In genomic region chr1:245579881-245580280, GRCh38 we compare ENCODE assay signal across 29 cellular contexts.
"Had no signal": no experiment of that assay in that cellular context is flagged by ENCODE, and none has a peak within 500 bp of the region (broad histone marks: within the 10 kb centered on the region; RNA-seq: fewer than 3 reads in every experiment).

No MANE protein-coding gene starts in this region.

- H3K27ac Mint-ChIP-seq: activated CD4-positive, alpha-beta memory T cell treated with anti-CD3 and anti-CD28 coated beads, Interleukin-2, amount 10 ng/mL, durations not matched to agents 7 days and 5 days; activated CD4-positive, alpha-beta T cell treated with anti-CD3 and anti-CD28 coated beads, Interleukin-2, amount 10 ng/mL, durations not matched to agents 7 days and 5 days; activated naive CD4-positive, alpha-beta T cell treated with anti-CD3 and anti-CD28 coated beads for 36 hours; activated naive CD4-positive, alpha-beta T cell treated with anti-CD3 and anti-CD28 coated beads, Interleukin-2, amount 50 U/mL, for 24 hours; activated naive CD8-positive, alpha-beta T cell treated with anti-CD3 and anti-CD28 coated beads for 36 hours; activated naive CD8-positive, alpha-beta T cell treated with anti-CD3 and anti-CD28 coated beads, Interleukin-2, amount 50 U/mL, for 24 hours; activated T-cell treated with anti-CD3 and anti-CD28 coated beads, Interleukin-2, amount 50 U/mL, for 24 hours; activated T-cell treated with anti-CD3 and anti-CD28 coated beads, Interleukin-2, amount 50 U/mL, for 72 hours; WTC11 had no signal

- H3K36me3 Mint-ChIP-seq: activated naive CD4-positive, alpha-beta T cell treated with anti-CD3 and anti-CD28 coated beads, Interleukin-2, amount 50 U/mL, for 24 hours; activated naive CD8-positive, alpha-beta T cell treated with anti-CD3 and anti-CD28 coated beads for 36 hours; WTC11 had no signal

- H3K9me3 ChIP-seq: adrenal gland, body of pancreas, colonic mucosa, esophagus squamous epithelium, gastroesophageal sphincter had no signal

- H3K4me3 ChIP-seq: adrenal gland, body of pancreas, cardiac muscle cell, colonic mucosa, esophagus squamous epithelium, gastroesophageal sphincter had no signal

- H3K27me3 ChIP-seq: adrenal gland, body of pancreas, cardiac muscle cell, colonic mucosa, esophagus squamous epithelium, gastroesophageal sphincter had no signal

- H3K27ac ChIP-seq: adrenal gland, body of pancreas, cardiac muscle cell, colonic mucosa, epithelial cell of prostate, esophagus squamous epithelium, gastroesophageal sphincter, VCaP had no signal

- H3K27me3 Mint-ChIP-seq: activated CD4-positive, alpha-beta memory T cell treated with anti-CD3 and anti-CD28 coated beads, Interleukin-2, amount 10 ng/mL, durations not matched to agents 7 days and 5 days; activated CD4-positive, alpha-beta T cell treated with anti-CD3 and anti-CD28 coated beads, Interleukin-2, amount 10 ng/mL, durations not matched to agents 7 days and 5 days had no signal

- DNase-seq: activated CD4-positive, alpha-beta memory T cell treated with anti-CD3 and anti-CD28 coated beads, Interleukin-2, amount 10 ng/mL, durations not matched to agents 7 days and 5 days; activated CD4-positive, alpha-beta T cell treated with anti-CD3 and anti-CD28 coated beads for 1 hour; activated CD4-positive, alpha-beta T cell treated with anti-CD3 and anti-CD28 coated beads for 4 hours; activated CD4-positive, alpha-beta T cell treated with anti-CD3 and anti-CD28 coated beads, Interleukin-2, amount 10 ng/mL, durations not matched to agents 7 days and 5 days; activated CD4-positive, alpha-beta T cell treated with anti-CD3 and anti-CD28 coated beads, Interleukin-2, amount 50 U/mL, for 4 hours; activated CD8-positive, alpha-beta memory T cell treated with anti-CD3 and anti-CD28 coated beads, Interleukin-2, amount 50 U/mL, for 48 hours; activated naive CD4-positive, alpha-beta T cell treated with anti-CD3 and anti-CD28 coated beads for 36 hours; activated naive CD8-positive, alpha-beta T cell treated with anti-CD3 and anti-CD28 coated beads for 36 hours; activated naive CD8-positive, alpha-beta T cell treated with anti-CD3 and anti-CD28 coated beads, Interleukin-2, amount 50 U/mL, for 24 hours; activated T-cell treated with anti-CD3 and anti-CD28 coated beads for 4 hours; activated T-cell treated with anti-CD3 and anti-CD28 coated beads, Interleukin-2, amount 50 U/mL, for 24 hours; activated T-cell treated with anti-CD3 and anti-CD28 coated beads, Interleukin-2, amount 50 U/mL, for 72 hours; amygdala; aorta; body of pancreas; central memory CD4-positive, alpha-beta T cell; cerebellar nuclear complex; colonic mucosa; effector CD8-positive, alpha-beta T cell; esophagus squamous epithelium; foreskin melanocyte; T-helper 2 cell had no signal

- H3K9me3 Mint-ChIP-seq: activated CD4-positive, alpha-beta memory T cell treated with anti-CD3 and anti-CD28 coated beads, Interleukin-2, amount 10 ng/mL, durations not matched to agents 7 days and 5 days; activated CD4-positive, alpha-beta T cell treated with anti-CD3 and anti-CD28 coated beads, Interleukin-2, amount 10 ng/mL, durations not matched to agents 7 days and 5 days; activated naive CD4-positive, alpha-beta T cell treated with anti-CD3 and anti-CD28 coated beads for 36 hours; activated naive CD4-positive, alpha-beta T cell treated with anti-CD3 and anti-CD28 coated beads, Interleukin-2, amount 50 U/mL, for 24 hours; activated naive CD8-positive, alpha-beta T cell treated with anti-CD3 and anti-CD28 coated beads for 36 hours; activated naive CD8-positive, alpha-beta T cell treated with anti-CD3 and anti-CD28 coated beads, Interleukin-2, amount 50 U/mL, for 24 hours; activated T-cell treated with anti-CD3 and anti-CD28 coated beads, Interleukin-2, amount 50 U/mL, for 24 hours; activated T-cell treated with anti-CD3 and anti-CD28 coated beads, Interleukin-2, amount 50 U/mL, for 72 hours; WTC11 had no signal

- ATAC-seq: activated naive CD8-positive, alpha-beta T cell treated with anti-CD3 and anti-CD28 coated beads, Interleukin-2, amount 50 U/mL, for 24 hours; activated T-cell treated with anti-CD3 and anti-CD28 coated beads, Interleukin-2, amount 50 U/mL, for 72 hours; body of pancreas; gastroesophageal sphincter; WTC11 had no signal

- H3K4me1 Mint-ChIP-seq: activated CD4-positive, alpha-beta memory T cell treated with anti-CD3 and anti-CD28 coated beads, Interleukin-2, amount 10 ng/mL, durations not matched to agents 7 days and 5 days; activated CD4-positive, alpha-beta T cell treated with anti-CD3 and anti-CD28 coated beads, Interleukin-2, amount 10 ng/mL, durations not matched to agents 7 days and 5 days; activated naive CD4-positive, alpha-beta T cell treated with anti-CD3 and anti-CD28 coated beads, Interleukin-2, amount 50 U/mL, for 24 hours; activated naive CD8-positive, alpha-beta T cell treated with anti-CD3 and anti-CD28 coated beads for 36 hours; activated naive CD8-positive, alpha-beta T cell treated with anti-CD3 and anti-CD28 coated beads, Interleukin-2, amount 50 U/mL, for 24 hours had no signal

- H3K36me3 ChIP-seq: adrenal gland, colonic mucosa, esophagus squamous epithelium, gastroesophageal sphincter had no signal

- H3K4me3 Mint-ChIP-seq: activated CD4-positive, alpha-beta memory T cell treated with anti-CD3 and anti-CD28 coated beads, Interleukin-2, amount 10 ng/mL, durations not matched to agents 7 days and 5 days; activated CD4-positive, alpha-beta T cell treated with anti-CD3 and anti-CD28 coated beads, Interleukin-2, amount 10 ng/mL, durations not matched to agents 7 days and 5 days; activated naive CD4-positive, alpha-beta T cell treated with anti-CD3 and anti-CD28 coated beads for 36 hours; activated naive CD4-positive, alpha-beta T cell treated with anti-CD3 and anti-CD28 coated beads, Interleukin-2, amount 50 U/mL, for 24 hours; activated naive CD8-positive, alpha-beta T cell treated with anti-CD3 and anti-CD28 coated beads for 36 hours; activated naive CD8-positive, alpha-beta T cell treated with anti-CD3 and anti-CD28 coated beads, Interleukin-2, amount 50 U/mL, for 24 hours; activated T-cell treated with anti-CD3 and anti-CD28 coated beads, Interleukin-2, amount 50 U/mL, for 24 hours; activated T-cell treated with anti-CD3 and anti-CD28 coated beads, Interleukin-2, amount 50 U/mL, for 72 hours; WTC11 had no signal

- H3K4me1 ChIP-seq: adrenal gland, body of pancreas, colonic mucosa, esophagus squamous epithelium, gastroesophageal sphincter had no signal
